In genomic region chr1:5375437-5375836, GRCh38 we compare ENCODE assay signal across 28 cellular contexts.
"Had no signal": no experiment of that assay in that cellular context is flagged by ENCODE, and none has a peak within 500 bp of the region (broad histone marks: within the 10 kb centered on the region; RNA-seq: fewer than 3 reads in every experiment).

No MANE protein-coding gene starts in this region.

- H3K36me3 ChIP-seq: ascending aorta, breast epithelium, cardiac muscle cell, esophagus muscularis mucosa, gastrocnemius medialis, WERI-Rb-1 had no signal

- H3K27ac ChIP-seq: ascending aorta, breast epithelium, cardiac muscle cell, coronary artery, dorsolateral prefrontal cortex, esophagus muscularis mucosa, foreskin keratinocyte, gastrocnemius medialis, WERI-Rb-1 had no signal

- H3K4me3 ChIP-seq: ascending aorta, breast epithelium, cardiac muscle cell, coronary artery, dorsolateral prefrontal cortex, esophagus muscularis mucosa, gastrocnemius medialis had no signal

- DNase-seq: activated B cell treated with CpG ODN at 0.5 μM for 24 hours; activated CD4-positive, alpha-beta T cell treated with anti-CD3 and anti-CD28 coated beads for 48 hours; activated CD4-positive, alpha-beta T cell treated with anti-CD3 and anti-CD28 coated beads, Interleukin-2, amount 50 U/mL, for 1 hour; activated CD4-positive, alpha-beta T cell treated with anti-CD3 and anti-CD28 coated beads, Interleukin-2, amount 50 U/mL, for 48 hours; activated CD8-positive, alpha-beta memory T cell treated with anti-CD3 and anti-CD28 coated beads for 24 hours; activated CD8-positive, alpha-beta T cell treated with anti-CD3 and anti-CD28 coated beads for 36 hours; activated effector memory CD4-positive, alpha-beta T cell treated with Interleukin-2 at 50 U/mL for 16 hours; activated gamma-delta T cell treated with Interleukin-2 at 50 U/mL for 16 hours; activated naive CD4-positive, alpha-beta T cell treated with anti-CD3 and anti-CD28 coated beads, Interleukin-2, amount 50 U/mL, for 16 hours; activated naive CD4-positive, alpha-beta T cell treated with Interleukin-2 at 50 U/mL for 16 hours; activated T-cell treated with anti-CD3 and anti-CD28 coated beads, Interleukin-2, amount 50 U/mL, for 4 hours; dorsolateral prefrontal cortex; effector memory CD4-positive, alpha-beta T cell; erythroblast; foreskin keratinocyte; gastrocnemius medialis; glutamatergic neuron; SW 1271; T-cell; T1000; WERI-Rb-1 had no signal

- ATAC-seq: activated CD4-positive, CD25-positive, alpha-beta regulatory T cell treated with anti-CD3 and anti-CD28 coated beads, Interleukin-2, amount 50 U/mL, for 24 hours; activated CD8-positive, alpha-beta T cell treated with anti-CD3 and anti-CD28 coated beads for 36 hours; activated T-cell treated with anti-CD3 and anti-CD28 coated beads, Interleukin-2, amount 50 U/mL, for 4 hours; activated T-helper 17 cell treated with anti-CD3 and anti-CD28 coated beads, Interleukin-2, amount 50 U/mL, for 72 hours; foreskin keratinocyte; gastrocnemius medialis; T-cell had no signal

- H3K27me3 ChIP-seq: ascending aorta, cardiac muscle cell, foreskin keratinocyte, gastrocnemius medialis had no signal

- H3K9me3 ChIP-seq: ascending aorta, gastrocnemius medialis had no signal

- H3K4me1 ChIP-seq: ascending aorta, breast epithelium, esophagus muscularis mucosa, foreskin keratinocyte, gastrocnemius medialis had no signal
